In genomic region chr18:62537946-62538345, GRCh38 we compare ENCODE assay signal across 28 cellular contexts.
"Had no signal": no experiment of that assay in that cellular context is flagged by ENCODE, and none has a peak within 500 bp of the region (broad histone marks: within the 10 kb centered on the region; RNA-seq: fewer than 3 reads in every experiment).

No MANE protein-coding gene starts in this region.

- FAIRE-seq: endometrium had no signal

- DNase-seq: activated CD4-positive, alpha-beta memory T cell treated with anti-CD3 and anti-CD28 coated beads, Interleukin-2, amount 10 ng/mL, durations not matched to agents 7 days and 5 days; activated CD4-positive, alpha-beta T cell treated with anti-CD3 and anti-CD28 coated beads for 48 hours; activated CD4-positive, CD25-positive, alpha-beta regulatory T cell; activated naive CD4-positive, alpha-beta T cell treated with Interleukin-2 at 50 U/mL for 16 hours; activated naive CD8-positive, alpha-beta T cell treated with anti-CD3 and anti-CD28 coated beads, Interleukin-2, amount 10 ng/mL, durations not matched to agents 7 days and 5 days; activated T-cell treated with anti-CD3 and anti-CD28 coated beads, Interleukin-2, amount 50 U/mL, for 1 hour; amygdala; body of pancreas; central memory CD4-positive, alpha-beta T cell; colonic mucosa; glutamatergic neuron; hypothalamus; islet precursor cell; left ventricle myocardium inferior; mesenchymal stem cell; mucosa of descending colon; naive B cell; ovary; sigmoid colon; SK-N-SH; stimulated activated CD4-positive, alpha-beta T cell treated with anti-CD3 and anti-CD28 coated beads, Interleukin-4, amount 100 ng/mL, for 24 hours; stomach; T-helper 1 cell; T-helper 9 cell had no signal

- H3K36me3 ChIP-seq: colonic mucosa, neural progenitor cell, ovary had no signal

- H3K4me2 ChIP-seq: neural progenitor cell, SK-N-SH had no signal

- H3K27me3 ChIP-seq: body of pancreas, colonic mucosa, neural progenitor cell, ovary, sigmoid colon, stomach, upper lobe of left lung had no signal

- ATAC-seq: body of pancreas; mucosa of descending colon; stimulated activated effector memory CD8-positive, alpha-beta T cell treated with anti-CD3 and anti-CD28 coated beads, Interleukin-12 subunit alpha, Interleukin-12 subunit beta, amount 100 ng/mL, for 72 hours had no signal

- H2AFZ ChIP-seq: neural progenitor cell had no signal

- H3K9ac ChIP-seq: neural progenitor cell, SK-N-SH had no signal

- H3K9me3 ChIP-seq: body of pancreas, colonic mucosa, left ventricle myocardium inferior, mucosa of descending colon, ovary, sigmoid colon, SK-N-SH, stomach, upper lobe of left lung had no signal

- H3K27ac ChIP-seq: body of pancreas, colonic mucosa, left ventricle myocardium inferior, neural progenitor cell, ovary, sigmoid colon, stomach, upper lobe of left lung had no signal

- H3K4me3 ChIP-seq: body of pancreas, colonic mucosa, left ventricle myocardium inferior, mucosa of descending colon, neural progenitor cell, ovary, sigmoid colon, stomach, upper lobe of left lung had no signal

- H3K4me1 ChIP-seq: body of pancreas, colonic mucosa, neural progenitor cell had no signal
